ENCODE assay signal across 31 cellular contexts in the genomic region with DNA sequence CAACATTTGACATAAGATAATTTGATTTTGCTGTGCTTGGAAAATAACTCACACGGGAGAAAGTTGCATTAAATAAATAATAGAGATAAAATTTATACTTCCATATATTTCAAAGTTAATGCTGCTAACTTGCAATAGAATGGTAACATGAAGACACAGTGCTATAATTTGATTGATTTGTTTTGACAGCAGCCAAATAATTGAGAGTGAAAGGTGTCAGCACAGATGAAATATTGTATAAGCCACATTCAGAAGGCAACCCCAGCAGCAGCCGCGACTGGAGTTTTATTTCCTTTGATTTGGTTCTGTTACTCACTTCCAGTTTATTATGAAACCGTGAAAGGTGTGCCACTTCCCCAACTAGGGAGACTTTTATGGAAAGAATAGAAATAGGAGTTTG.
"Had no signal": no experiment of that assay in that cellular context is flagged by ENCODE, and none has a peak within 500 bp of the region (broad histone marks: within the 10 kb centered on the region; RNA-seq: fewer than 3 reads in every experiment).

No MANE protein-coding gene starts in this region.

- H3K36me3 ChIP-seq: adrenal gland, ascending aorta, brain microvascular endothelial cell, breast epithelium, cardiac muscle cell had no signal

- H3K9me3 ChIP-seq: adrenal gland, ascending aorta, body of pancreas, breast epithelium had no signal

- H3K27me3 ChIP-seq: adrenal gland, ascending aorta, body of pancreas, brain microvascular endothelial cell, breast epithelium, cardiac muscle cell had no signal

- H3K4me3 ChIP-seq: adrenal gland, ascending aorta, body of pancreas, breast epithelium, cardiac muscle cell had no signal

- DNase-seq: activated effector memory CD4-positive, alpha-beta T cell treated with anti-CD3 and anti-CD28 coated beads, Interleukin-2, amount 50 U/mL, for 16 hours; activated effector memory CD4-positive, alpha-beta T cell treated with Interleukin-2 at 50 U/mL for 16 hours; activated gamma-delta T cell; activated gamma-delta T cell treated with Interleukin-2 at 50 U/mL for 16 hours; activated naive CD4-positive, alpha-beta T cell; activated naive CD4-positive, alpha-beta T cell treated with anti-CD3 and anti-CD28 coated beads for 36 hours; activated naive CD4-positive, alpha-beta T cell treated with anti-CD3 and anti-CD28 coated beads, Interleukin-2, amount 10 ng/mL, durations not matched to agents 7 days and 5 days; activated naive CD4-positive, alpha-beta T cell treated with anti-CD3 and anti-CD28 coated beads, Interleukin-2, amount 50 U/mL, for 16 hours; activated naive CD4-positive, alpha-beta T cell treated with Interleukin-2 at 50 U/mL for 16 hours; activated naive CD8-positive, alpha-beta T cell treated with anti-CD3 and anti-CD28 coated beads for 36 hours; activated naive CD8-positive, alpha-beta T cell treated with anti-CD3 and anti-CD28 coated beads, Interleukin-2, amount 10 ng/mL, durations not matched to agents 7 days and 5 days; activated naive CD8-positive, alpha-beta T cell treated with anti-CD3 and anti-CD28 coated beads, Interleukin-2, amount 50 U/mL, for 24 hours; activated T-cell treated with anti-CD3 and anti-CD28 coated beads, Interleukin-2, amount 50 U/mL, for 24 hours; activated T-cell treated with anti-CD3 and anti-CD28 coated beads, Interleukin-2, amount 50 U/mL, for 4 hours; activated T-cell treated with anti-CD3 and anti-CD28 coated beads, Interleukin-2, amount 50 U/mL, for 48 hours; activated T-cell treated with anti-CD3 and anti-CD28 coated beads, Interleukin-2, amount 50 U/mL, for 72 hours; adrenal gland; amniotic stem cell; amygdala; anterior cingulate cortex; aorta; body of pancreas; brain microvascular endothelial cell; caudate nucleus; central memory CD4-positive, alpha-beta T cell; cerebellar nuclear complex had no signal

- H3K27ac ChIP-seq: adrenal gland, ascending aorta, body of pancreas, brain microvascular endothelial cell, breast epithelium, cardiac muscle cell had no signal

- ATAC-seq: activated naive CD4-positive, alpha-beta T cell treated with anti-CD3 and anti-CD28 coated beads, Interleukin-2, amount 50 U/mL, for 72 hours; activated naive CD8-positive, alpha-beta T cell treated with anti-CD3 and anti-CD28 coated beads, Interleukin-2, amount 50 U/mL, for 24 hours; activated T-cell treated with anti-CD3 and anti-CD28 coated beads, Interleukin-2, amount 50 U/mL, for 4 hours; activated T-cell treated with anti-CD3 and anti-CD28 coated beads, Interleukin-2, amount 50 U/mL, for 72 hours; activated T-helper 17 cell treated with anti-CD3 and anti-CD28 coated beads, Interleukin-2, amount 50 U/mL, for 72 hours; body of pancreas had no signal
